ENCODE assay signal across 17 cellular contexts in genomic region chrX:115694028-115694427, GRCh38.
"Had no signal": no experiment of that assay in that cellular context is flagged by ENCODE, and none has a peak within 500 bp of the region (broad histone marks: within the 10 kb centered on the region; RNA-seq: fewer than 3 reads in every experiment).

No MANE protein-coding gene starts in this region.

- H3K9me3 Mint-ChIP-seq: nephron progenitor cell had no signal

- H3K4me3 ChIP-seq: colonic mucosa, sigmoid colon, skin epidermis had no signal

- H3K4me3 Mint-ChIP-seq: naive thymus-derived CD4-positive, alpha-beta T cell; nephron progenitor cell had no signal

- ATAC-seq: left colon; naive thymus-derived CD4-positive, alpha-beta T cell had no signal

- H3K4me1 Mint-ChIP-seq: naive thymus-derived CD4-positive, alpha-beta T cell had no signal

- H3K9me3 ChIP-seq: colonic mucosa, neutrophil, sigmoid colon had no signal

- H3K27ac ChIP-seq: colonic mucosa, neutrophil, sigmoid colon, skin epidermis had no signal

- H3K36me3 Mint-ChIP-seq: naive thymus-derived CD4-positive, alpha-beta T cell had no signal

- H3K36me3 ChIP-seq: colonic mucosa, neutrophil, sigmoid colon had no signal

- DNase-seq: cerebellar nuclear complex; colonic mucosa; dermis blood vessel endothelial cell; effector CD4-positive, alpha-beta T cell; foreskin melanocyte; head of caudate nucleus; hippocampal formation; left colon; mammary epithelial cell; naive thymus-derived CD4-positive, alpha-beta T cell; nephron progenitor cell; sigmoid colon; stimulated activated CD4-positive, alpha-beta T cell treated with anti-CD3 and anti-CD28 coated beads, Interleukin-12 subunit alpha, Interleukin-12 subunit beta, amount 100 ng/mL, for 4 hours; stimulated activated naive CD4-positive, alpha-beta T cell treated with Interleukin-2 at 50 U/mL for 16 hours; trophoblast cell had no signal

- H3K27me3 ChIP-seq: colonic mucosa, neutrophil, sigmoid colon had no signal

- H3K27ac Mint-ChIP-seq: naive thymus-derived CD4-positive, alpha-beta T cell; nephron progenitor cell had no signal

- H3K4me1 ChIP-seq: colonic mucosa, sigmoid colon had no signal
